9 cellular contexts compared by ENCODE assay signal in the genomic region with DNA sequence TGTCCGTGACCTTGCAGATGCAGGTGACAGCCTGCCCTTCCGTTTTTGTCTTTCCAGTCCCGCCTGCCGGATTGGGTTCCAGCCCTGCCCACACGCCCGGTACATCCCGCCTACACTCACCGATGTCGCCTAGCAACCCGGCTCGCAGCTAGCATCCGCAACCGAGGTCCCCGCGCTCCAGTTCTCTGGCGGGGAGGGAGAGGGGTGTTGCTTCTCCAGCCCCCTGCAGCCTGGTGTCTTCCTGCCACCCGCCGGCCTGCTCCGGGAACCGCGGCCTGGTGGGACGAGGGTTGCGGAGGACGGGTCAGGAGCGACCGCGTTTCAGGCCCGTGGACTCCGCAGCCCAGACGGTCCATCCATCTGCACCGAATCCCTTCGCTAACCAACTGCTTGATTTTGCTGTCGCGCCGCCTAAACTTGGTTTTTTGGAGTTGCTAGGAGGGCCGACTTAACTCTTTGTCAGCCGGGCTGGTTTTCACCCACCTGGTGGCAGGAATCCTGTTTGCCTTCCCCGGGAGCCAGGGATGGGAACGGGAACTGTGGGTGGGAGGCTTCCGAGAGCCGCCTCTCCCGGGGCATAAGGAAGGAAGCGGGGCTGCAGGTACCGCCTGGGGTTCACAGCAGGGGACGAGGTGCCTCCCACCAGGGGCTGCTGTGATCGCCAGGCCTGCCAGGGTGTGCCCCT. TPM values are rescaled to one million over a fixed set of nuclear protein-coding genes. Genes with fewer than 3 reads are reported as not detected.
DNase-seq lines count a peak whose midpoint lies in the region; ATAC-seq and TF ChIP-seq lines count a peak whose summit lies in the region.
"Had no signal": no experiment of that assay in that cellular context is flagged by ENCODE, and none has a peak within 500 bp of the region (broad histone marks: within the 10 kb centered on the region; RNA-seq: fewer than 3 reads in every experiment).

No MANE protein-coding gene starts in this region.

- H3K9ac ChIP-seq in HUES64 (ENCODE audit: low read depth, low read length) (no peak overlapping the region), stomach smooth muscle (ENCODE audit: low read length in 2 of 2) (no peak overlapping the region)

- DNase-seq in activated CD4-positive, alpha-beta T cell treated with anti-CD3 and anti-CD28 coated beads for 48 hours, result peak; percentile 61
- DNase-seq in myocyte (ENCODE audit: low read depth) (peak; percentile 8), GM20000 (ENCODE audit: low spot score) (no peak)

- ATAC-seq in HG02852 (IDR thresholded peaks at IDR 0.05; ENCODE audit: unreplicated experiment) (no peak), GM18858 (IDR thresholded peaks at IDR 0.05; ENCODE audit: unreplicated experiment) (no peak)

- H3K27ac ChIP-seq in HUES64 (ENCODE audit: low read depth, low read length) (no peak overlapping the region; the same call in 1 of the 2 replicates), cingulate gyrus (ENCODE audit: low read depth, low read length) (peak overlapping the region; percentile 69), stomach smooth muscle (ENCODE audit: low read length) (no peak overlapping the region)
- H3K27ac ChIP-seq: ovary had no signal

- WGBS in HUES64, result 4% methylated on average over 46 of the region's 46 CpGs

- peak overlapping the region; percentile 48 for H3K4me3 ChIP-seq in HUES64 (ENCODE audit: low read length)
- peak overlapping the region; percentile 16 to 52 for H3K4me3 ChIP-seq in stomach smooth muscle (ENCODE audit: low read length in 2 of 2)
- H3K4me3 ChIP-seq: ovary had no signal

- no peak for TF ChIP-seq CTCF in GM20000 (IDR thresholded peaks at IDR 0.05; ENCODE audit: extremely low read depth, missing control alignments)

- no peaks in the 10 kb centered on the region for H3K36me3 ChIP-seq in HUES64 (ENCODE audit: insufficient read depth, low read length)
- no peaks in the 10 kb centered on the region for H3K36me3 ChIP-seq in stomach smooth muscle (ENCODE audit: control insufficient read depth in 2 of 2, insufficient read depth in 2 of 2, low read length in 2 of 2)
- H3K36me3 ChIP-seq: ovary had no signal

- H3K9me3 ChIP-seq in HUES64 (ENCODE audit: insufficient read depth, low read depth, low read length), result peaks cover 4% of the 10 kb centered on the region
- peaks cover 0 to 5% of the 10 kb centered on the region in 2 donors for H3K9me3 ChIP-seq in stomach smooth muscle (ENCODE audit: control insufficient read depth in 2 of 2, low read length in 2 of 2)

- H3K27me3 ChIP-seq in HUES64 (ENCODE audit: insufficient read depth, low read length) (peaks cover 29% of the 10 kb centered on the region), stomach smooth muscle (ENCODE audit: control insufficient read depth in 1 of 2, insufficient read depth in 2 of 2, low read length in 2 of 2) (peaks cover 22 to 29% of the 10 kb centered on the region in 2 donors)
- H3K27me3 ChIP-seq: ovary had no signal

- H3K4me1 ChIP-seq in HUES64 (ENCODE audit: insufficient read depth, low read length), result no peaks in the 10 kb centered on the region
- peaks cover 9% of the 10 kb centered on the region for H3K4me1 ChIP-seq in stomach smooth muscle (ENCODE audit: control insufficient read depth, insufficient read depth, low read length)

RNA-seq across cellular contexts. Expression of a gene that starts 15.4 kb away (rescaled TPM):
- polyA plus RNA-seq in HUES64 (2013, experiment 1 of 2), result 2.6 TPM
- 3.7 TPM for polyA plus RNA-seq in HUES64 (2013, experiment 2 of 2)
- not detected in 2 replicates for total RNA-seq in myocyte
- polyA plus RNA-seq in myocyte (2012), result not detected

RNA-seq across cellular contexts. Expression of a gene that starts 29.5 kb away (rescaled TPM):
- not detected for polyA plus RNA-seq in HUES64 (2013, experiment 1 of 2)
- not detected for polyA plus RNA-seq in HUES64 (2013, experiment 2 of 2)
- not detected in 2 replicates for total RNA-seq in myocyte
- polyA plus RNA-seq in myocyte (2012), result not detected

RNA-seq across cellular contexts. Expression of a gene that starts 39.1 kb away (rescaled TPM):
- polyA plus RNA-seq in HUES64 (2013, experiment 1 of 2), result 55.1 TPM
- 47.5 TPM for polyA plus RNA-seq in HUES64 (2013, experiment 2 of 2)
- total RNA-seq in myocyte, result 30.4 and 41.9 TPM in 2 replicates
- 64.7 TPM for polyA plus RNA-seq in myocyte (2012)

RNA-seq across cellular contexts. Expression of a gene that starts 40.1 kb away (rescaled TPM):
- 12.9 TPM for polyA plus RNA-seq in HUES64 (2013, experiment 1 of 2)
- polyA plus RNA-seq in HUES64 (2013, experiment 2 of 2), result 14.9 TPM
- total RNA-seq in myocyte, result 23.3 and 35.0 TPM in 2 replicates
- polyA plus RNA-seq in myocyte (2012), result 19.2 TPM
